In genomic region chr7:133081605-133082389, GRCh38 we compare ENCODE assay signal across 1 cellular context.
A peak's percentile ranks its signal among the peaks of the same experiment; 100 is the strongest.
TF ChIP-seq lines count a peak whose summit lies in the region.

TSS of gene CHCHD3 (minus strand) at chr7:133082090. CDS start at chr7:133081937, 153 bp downstream.

TF ChIP-seq in WTC11, 78 proteins besides CTCF, POLR2A, EP300 and RAD21 (continued from another document):
- TF ChIP-seq, protein P1, sequence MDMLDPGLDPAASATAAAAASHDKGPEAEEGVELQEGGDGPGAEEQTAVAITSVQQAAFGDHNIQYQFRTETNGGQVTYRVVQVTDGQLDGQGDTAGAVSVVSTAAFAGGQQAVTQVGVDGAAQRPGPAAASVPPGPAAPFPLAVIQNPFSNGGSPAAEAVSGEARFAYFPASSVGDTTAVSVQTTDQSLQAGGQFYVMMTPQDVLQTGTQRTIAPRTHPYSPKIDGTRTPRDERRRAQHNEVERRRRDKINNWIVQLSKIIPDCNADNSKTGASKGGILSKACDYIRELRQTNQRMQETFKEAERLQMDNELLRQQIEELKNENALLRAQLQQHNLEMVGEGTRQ (CRISPR knock-in tag; IDR thresholded peaks at IDR 0.05): peak; percentile 96
- no peak for TF ChIP-seq ZNF317 (CRISPR knock-in tag; IDR thresholded peaks at IDR 0.05; ENCODE audit: borderline replicate concordance, low read depth)
- peak; percentile 50; the same call in 1 of the 2 replicates for TF ChIP-seq NR2C2 (CRISPR knock-in tag; IDR thresholded peaks at IDR 0.05)
- TF ChIP-seq, protein P2, sequence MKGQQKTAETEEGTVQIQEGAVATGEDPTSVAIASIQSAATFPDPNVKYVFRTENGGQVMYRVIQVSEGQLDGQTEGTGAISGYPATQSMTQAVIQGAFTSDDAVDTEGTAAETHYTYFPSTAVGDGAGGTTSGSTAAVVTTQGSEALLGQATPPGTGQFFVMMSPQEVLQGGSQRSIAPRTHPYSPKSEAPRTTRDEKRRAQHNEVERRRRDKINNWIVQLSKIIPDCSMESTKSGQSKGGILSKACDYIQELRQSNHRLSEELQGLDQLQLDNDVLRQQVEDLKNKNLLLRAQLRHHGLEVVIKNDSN (CRISPR knock-in tag; IDR thresholded peaks at IDR 0.05): peak; percentile 95
- peak; percentile 27; the same call in 1 of the 2 replicates for TF ChIP-seq ARID4B (CRISPR knock-in tag; IDR thresholded peaks at IDR 0.05; ENCODE audit: borderline replicate concordance)
- no peak for TF ChIP-seq ZNF532 (CRISPR knock-in tag; IDR thresholded peaks at IDR 0.05; ENCODE audit: borderline replicate concordance)
- TF ChIP-seq SP1 (CRISPR knock-in tag; conservative IDR thresholded peaks at IDR 0.05): no peak; the same call in none of the 2 replicates
- TF ChIP-seq SMAD3 (CRISPR knock-in tag; IDR thresholded peaks at IDR 0.05; ENCODE audit: borderline replicate concordance): 0 out of 2 replicates have a peak, but pooled peaks have one; percentile 26
- TF ChIP-seq JAZF1 (CRISPR knock-in tag; IDR thresholded peaks at IDR 0.05): no peak
- 0 out of 2 replicates have a peak, but pooled peaks have one; percentile 16 for TF ChIP-seq CREM (CRISPR knock-in tag; IDR thresholded peaks at IDR 0.05)
- TF ChIP-seq IRF1 (CRISPR knock-in tag; IDR thresholded peaks at IDR 0.05): peak; percentile 68; the same call in 1 of the 2 replicates
- TF ChIP-seq E2F5 (CRISPR knock-in tag; IDR thresholded peaks at IDR 0.05): peak; percentile 85; the same call in 1 of the 2 replicates
- TF ChIP-seq FOXJ3 (CRISPR knock-in tag; IDR thresholded peaks at IDR 0.05; ENCODE audit: borderline replicate concordance): no peak
- TF ChIP-seq ZNF232 (CRISPR knock-in tag; IDR thresholded peaks at IDR 0.05): peak; percentile 79; the same call in 1 of the 2 replicates
